8 cellular contexts compared by ENCODE assay signal in genomic region chr6:31356946-31357466, GRCh38. TPM values are rescaled to one million over a fixed set of nuclear protein-coding genes. Genes with fewer than 3 reads are reported as not detected.
DNase-seq lines count a peak whose midpoint lies in the region; ATAC-seq and TF ChIP-seq lines count a peak whose summit lies in the region.

Gene HLA-B, minus strand, starts transcription at chr6:31357179. Its CDS starts 21 bp downstream, at chr6:31357158.

- H3K4me3 ChIP-seq in ascending aorta (peak within 1 kb of the TSS; percentile 61 to 91), right cardiac atrium (ENCODE audit: low read length) (peak within 1 kb of the TSS; percentile 73), prostate gland (peak within 1 kb of the TSS; percentile 55 to 58), urinary bladder (ENCODE audit: low read depth, low read length) (peak within 1 kb of the TSS; percentile 91)

- WGBS in right cardiac atrium: under 1% methylated on average over 38 of the region's 39 CpGs
- WGBS in prostate gland: 0% methylated on average over 20 of the region's 39 CpGs
- under 1% methylated on average over 39 of the region's 39 CpGs for WGBS in urinary bladder

- H3K4me1 Mint-ChIP-seq in T-helper 1 cell treated with Interleukin-12 subunit alpha and Interleukin-12 subunit beta and Interleukin-4 antibody, amounts not matched to agents 30 μg/mL and 1 μg/mL, for 36 hours (ENCODE audit: low read depth): peaks cover 52% of the 10 kb centered on the region

- H3K9me3 ChIP-seq in ascending aorta: no peaks in the 10 kb centered on the region
- no peaks in the 10 kb centered on the region for H3K9me3 ChIP-seq in right cardiac atrium (ENCODE audit: control insufficient read depth, low read length)
- H3K9me3 ChIP-seq in prostate gland: no peaks in the 10 kb centered on the region

- H3K27ac ChIP-seq in ascending aorta: peak within 1 kb of the TSS; percentile 76 to 84
- peak within 1 kb of the TSS; percentile 96 for H3K27ac ChIP-seq in right cardiac atrium (ENCODE audit: low read length)
- H3K27ac ChIP-seq in prostate gland: peak within 1 kb of the TSS; percentile 80 to 89
- H3K27ac ChIP-seq in urinary bladder (ENCODE audit: low read depth): peak within 1 kb of the TSS; percentile 93

- peak; percentile 95 for DNase-seq in EL
- peak; percentile 73 to 81 for DNase-seq in Kasumi-1 (lab: John Stamatoyannopoulos, UW)
- DNase-seq in ascending aorta (ENCODE audit: low spot score in 2 of 2): peak in 1 of 2 donors; percentile 87
- DNase-seq in right cardiac atrium: peak; percentile 88 to 96 (median 90)
- DNase-seq in prostate gland (ENCODE audit: low spot score): peak; percentile 77

- H3K4me1 ChIP-seq in ascending aorta (peaks cover 0 to 5% of the 10 kb centered on the region in 2 donors), right cardiac atrium (ENCODE audit: control insufficient read depth, insufficient read depth, low read length) (peaks cover 3% of the 10 kb centered on the region), prostate gland (replicated peaks) (no peaks in the 10 kb centered on the region), urinary bladder (ENCODE audit: insufficient read depth) (no peaks in the 10 kb centered on the region)

- H3K27ac Mint-ChIP-seq in T-helper 1 cell treated with Interleukin-12 subunit alpha and Interleukin-12 subunit beta and Interleukin-4 antibody, amounts not matched to agents 30 μg/mL and 1 μg/mL, for 36 hours: peak within 1 kb of the TSS; percentile 99

- H3K36me3 Mint-ChIP-seq in T-helper 1 cell treated with Interleukin-12 subunit alpha and Interleukin-12 subunit beta and Interleukin-4 antibody, amounts not matched to agents 30 μg/mL and 1 μg/mL, for 36 hours (ENCODE audit: low read depth): peaks cover 54% of the 10 kb centered on the region

- no peak for TF ChIP-seq CTCF in ascending aorta (IDR thresholded peaks at IDR 0.05)
- TF ChIP-seq CTCF in prostate gland (IDR thresholded peaks at IDR 0.05): no peak

- H3K4me3 Mint-ChIP-seq in T-helper 1 cell treated with Interleukin-12 subunit alpha and Interleukin-12 subunit beta and Interleukin-4 antibody, amounts not matched to agents 30 μg/mL and 1 μg/mL, for 36 hours: peak within 1 kb of the TSS; percentile 95

- H3K27me3 ChIP-seq in ascending aorta: no peaks in the 10 kb centered on the region
- H3K27me3 ChIP-seq in right cardiac atrium (ENCODE audit: control insufficient read depth, insufficient read depth): no peaks in the 10 kb centered on the region
- no peaks in the 10 kb centered on the region for H3K27me3 ChIP-seq in prostate gland (replicated peaks; ENCODE audit: insufficient read depth)

- peaks cover 3% of the 10 kb centered on the region in 2 donors for H3K36me3 ChIP-seq in ascending aorta
- H3K36me3 ChIP-seq in prostate gland: no peaks in the 10 kb centered on the region
- H3K36me3 ChIP-seq in urinary bladder (ENCODE audit: insufficient read depth): peaks cover 2% of the 10 kb centered on the region

- intact Hi-C loops in ascending aorta (cut with DNase I) (loop anchor here (2.0 kb wide), 2 partner anchors 84 to 160 kb away; partner anchors contain the start of gene HLA-C), right cardiac atrium (cut with DNase I) (loop anchor here in 3 of 4 donors (5.0 to 10.0 kb wide), 3 partner anchors 82 to 92 kb away; partner anchors contain the start of gene HLA-C (in 2 of the 3)), prostate gland (cut with DNase I) (loop anchor here (2.0 kb wide), 1 partner anchor 86 kb away; no protein-coding TSS in a partner anchor)

- TF ChIP-seq POLR2A in prostate gland (IDR thresholded peaks at IDR 0.05): no peak

- peaks cover 6% of the 10 kb centered on the region for H3K27me3 Mint-ChIP-seq in T-helper 1 cell treated with Interleukin-12 subunit alpha and Interleukin-12 subunit beta and Interleukin-4 antibody, amounts not matched to agents 30 μg/mL and 1 μg/mL, for 36 hours (ENCODE audit: low read depth)

- H3K9me3 Mint-ChIP-seq in T-helper 1 cell treated with Interleukin-12 subunit alpha and Interleukin-12 subunit beta and Interleukin-4 antibody, amounts not matched to agents 30 μg/mL and 1 μg/mL, for 36 hours: peaks cover 8% of the 10 kb centered on the region

- ATAC-seq in GM21786 (IDR thresholded peaks at IDR 0.05; ENCODE audit: unreplicated experiment) (peak; percentile 75), right cardiac atrium (peak; percentile 96 to 97)

RNA-seq across cellular contexts. Expression of gene HLA-B, which starts in this region (rescaled TPM):
- total RNA-seq in ascending aorta: 1,833 TPM
- total RNA-seq in right cardiac atrium: 100 to 1,000 TPM; 283 to 475 (median 403) TPM
- polyA plus RNA-seq in right cardiac atrium: 448 TPM
- 100 to 1,000 TPM; 846 to 899 TPM for total RNA-seq in prostate gland
- total RNA-seq in urinary bladder: 234 TPM
- polyA plus RNA-seq in urinary bladder: 1,074 TPM
